Comparison of ENCODE assay signal across 8 cellular contexts in genomic region chr2:84969511-84970265, GRCh38. TPM values are rescaled to one million over a fixed set of nuclear protein-coding genes. Genes with fewer than 3 reads are reported as not detected.
DNase-seq lines count a peak whose midpoint lies in the region; ATAC-seq, FAIRE-seq and TF ChIP-seq lines count a peak whose summit lies in the region.

No MANE protein-coding gene starts in this region.

- H3K4me1 Mint-ChIP-seq in CD8-positive, alpha-beta T cell (ENCODE audit: low read depth) = peaks cover 55% of the 10 kb centered on the region
- H3K4me1 Mint-ChIP-seq in activated CD4-positive, alpha-beta memory T cell treated with anti-CD3 and anti-CD28 coated beads for 36 hours (ENCODE audit: low read depth) = peaks cover 38% of the 10 kb centered on the region

- no peaks in the 10 kb centered on the region for H3K9me3 ChIP-seq in CD8-positive, alpha-beta T cell (ENCODE audit: low read length)
- H3K9me3 ChIP-seq in HUES64 (ENCODE audit: insufficient read depth, low read depth, low read length) = no peaks in the 10 kb centered on the region
- no peaks in the 10 kb centered on the region for H3K9me3 ChIP-seq in pancreas

- DNase-seq in CD8-positive, alpha-beta T cell = peak in 4 of 7 experiments; percentile 12 to 34 (median 19)
- peak; percentile 36 for DNase-seq in activated CD4-positive, alpha-beta memory T cell treated with anti-CD3 and anti-CD28 coated beads for 36 hours
- peak; percentile 39 for DNase-seq in fibroblast of gingiva (ENCODE audit: low read depth)
- no peak for DNase-seq in pancreas
- DNase-seq in NCI-H187 (lab: John Stamatoyannopoulos, UW) = no peak
- DNase-seq in D341Med (ENCODE audit: low spot score) = no peak

- peaks cover 39% of the 10 kb centered on the region for H3K4me1 ChIP-seq in CD8-positive, alpha-beta T cell (ENCODE audit: insufficient read depth, low read length)
- H3K4me1 ChIP-seq in HUES64 (ENCODE audit: insufficient read depth, low read length) = peaks cover 15% of the 10 kb centered on the region
- peaks cover 5 to 27% (median 25%) of the 10 kb centered on the region in 3 donors for H3K4me1 ChIP-seq in pancreas

- intact Hi-C loops in CD8-positive, alpha-beta T cell (cut with DNase I, micrococcal nuclease) = loop anchor here (1.0 to 10.0 kb wide), 8 partner anchors 23 to 645 kb away; partner anchors contain the start of genes C2orf68 (in 1 of the 2), DNAH6 (in 1 of the 2) and USP39 (in 1 of the 2)
- intact Hi-C loops in activated CD4-positive, alpha-beta memory T cell treated with anti-CD3 and anti-CD28 coated beads for 36 hours (cut with micrococcal nuclease) = loop anchor here (1.0 to 5.0 kb wide), 5 partner anchors 23 to 65 kb away; partner anchors contain the start of gene TMSB10
- intact Hi-C loops in pancreas (cut with DNase I) = no loop called here

- peak overlapping the region; percentile 94 for H3K9ac ChIP-seq in HUES64 (ENCODE audit: low read depth, low read length)

- no peaks in the 10 kb centered on the region for H3K9me3 Mint-ChIP-seq in CD8-positive, alpha-beta T cell
- no peaks in the 10 kb centered on the region for H3K9me3 Mint-ChIP-seq in activated CD4-positive, alpha-beta memory T cell treated with anti-CD3 and anti-CD28 coated beads for 36 hours

- POLR2A ChIA-PET in CD8-positive, alpha-beta T cell (lab: Charles Lee) = interaction anchor here (0.6 to 4.7 kb wide), 13 partner anchors 10 to 88 kb away, joined by 3 to 28 read pairs (median 4); partner anchors contain the start of gene TMSB10
- POLR2A ChIA-PET in activated CD4-positive, alpha-beta memory T cell treated with anti-CD3 and anti-CD28 coated beads for 36 hours (lab: Charles Lee) = interaction anchor here (0.6 to 6.6 kb wide), 14 partner anchors 10 to 63 kb away, joined by 3 to 43 read pairs (median 4); no protein-coding TSS in a partner anchor

- H3K27me3 ChIP-seq in CD8-positive, alpha-beta T cell (ENCODE audit: insufficient read depth, low read length) = no peaks in the 10 kb centered on the region
- H3K27me3 ChIP-seq in HUES64 (ENCODE audit: insufficient read depth, low read length) (no peaks in the 10 kb centered on the region), pancreas (no peaks in the 10 kb centered on the region)

- H3K4me3 ChIP-seq in CD8-positive, alpha-beta T cell (ENCODE audit: low read depth, low read length) = peak overlapping the region; percentile 75
- H3K4me3 ChIP-seq in HUES64 (ENCODE audit: low read length) (peak overlapping the region; percentile 77), pancreas (peak overlapping the region; percentile 63 to 91 (median 68))

- peak overlapping the region; percentile 97 for H3K27ac Mint-ChIP-seq in CD8-positive, alpha-beta T cell
- H3K27ac Mint-ChIP-seq in activated CD4-positive, alpha-beta memory T cell treated with anti-CD3 and anti-CD28 coated beads for 36 hours = peak overlapping the region; percentile 100

- ATAC-seq in CD8-positive, alpha-beta T cell = no peak
- ATAC-seq in pancreas (peak in 1 of 4 donors; percentile 8), GM19324 (IDR thresholded peaks at IDR 0.05; ENCODE audit: low FRiP score, unreplicated experiment) (no peak)

- no peak for FAIRE-seq in pancreas (lab: Jason Lieb, UNC)

- peaks cover 30% of the 10 kb centered on the region for H3K36me3 Mint-ChIP-seq in CD8-positive, alpha-beta T cell
- H3K36me3 Mint-ChIP-seq in activated CD4-positive, alpha-beta memory T cell treated with anti-CD3 and anti-CD28 coated beads for 36 hours = peaks cover 38% of the 10 kb centered on the region

- WGBS in HUES64 = under 1% methylated on average over 10 of the region's 11 CpGs
- WGBS in pancreas, 2 donors = 1% methylated on average over 11 of the region's 11 CpGs

- CTCF ChIA-PET in CD8-positive, alpha-beta T cell (lab: Charles Lee) = interaction anchor here (0.6 to 1.7 kb wide), 10 partner anchors 9 to 443 kb away, joined by 3 to 15 read pairs (median 3); no protein-coding TSS in a partner anchor
- CTCF ChIA-PET in activated CD4-positive, alpha-beta memory T cell treated with anti-CD3 and anti-CD28 coated beads for 36 hours (lab: Charles Lee) = interaction anchor here (1.0 to 6.8 kb wide), 10 partner anchors 10 to 330 kb away, joined by 3 to 53 read pairs (median 6); no protein-coding TSS in a partner anchor

- peak overlapping the region; percentile 74 for H3K27ac ChIP-seq in CD8-positive, alpha-beta T cell (ENCODE audit: low read depth, low read length)
- H3K27ac ChIP-seq in HUES64 (ENCODE audit: low read depth, low read length) (peak overlapping the region; percentile 99), pancreas (peak overlapping the region; percentile 93 to 97 (median 94))

- peaks cover 5% of the 10 kb centered on the region for H3K36me3 ChIP-seq in CD8-positive, alpha-beta T cell (ENCODE audit: insufficient read depth, low read length)
- H3K36me3 ChIP-seq in HUES64 (ENCODE audit: insufficient read depth, low read length) (peaks cover 30% of the 10 kb centered on the region), pancreas (no peaks in the 10 kb centered on the region)

- peak overlapping the region; percentile 92 for H3K4me3 Mint-ChIP-seq in CD8-positive, alpha-beta T cell
- peak overlapping the region; percentile 100 for H3K4me3 Mint-ChIP-seq in activated CD4-positive, alpha-beta memory T cell treated with anti-CD3 and anti-CD28 coated beads for 36 hours

- no peak for TF ChIP-seq CTCF in CD8-positive, alpha-beta T cell (IDR thresholded peaks at IDR 0.05)
- TF ChIP-seq CTCF in pancreas (IDR thresholded peaks at IDR 0.05) = no peak

- H3K27me3 Mint-ChIP-seq in CD8-positive, alpha-beta T cell (ENCODE audit: low read depth) = no peaks in the 10 kb centered on the region
- H3K27me3 Mint-ChIP-seq in activated CD4-positive, alpha-beta memory T cell treated with anti-CD3 and anti-CD28 coated beads for 36 hours = no peaks in the 10 kb centered on the region

RNA-seq across cellular contexts. Expression of gene KCMF1, which starts 1.3 kb away (rescaled TPM):
- 10 to 100 TPM; 85.3 to 89.5 TPM for total RNA-seq in CD8-positive, alpha-beta T cell
- 84.6 TPM for polyA plus RNA-seq in HUES64 (2013, experiment 1 of 2)
- polyA plus RNA-seq in HUES64 (2013, experiment 2 of 2) = 84.9 TPM
- total RNA-seq in activated CD4-positive, alpha-beta memory T cell treated with anti-CD3 and anti-CD28 coated beads for 36 hours = 10 to 100 TPM; 90.5 to 94.1 TPM
- total RNA-seq in pancreas = 100 to 1,000 TPM in 1 of 6 donors, 10 to 100 TPM in 5; 58.1 to 102 (median 82.3) TPM
- polyA plus RNA-seq in pancreas = 10 to 100 TPM in 1 of 2 donors, 1 to 10 TPM in 1; 9.9 to 31.1 TPM

Comparison
In these comparisons a context has a peak if more than half of its experiments do, and no peak if none do; other contexts are left out.
1. DNase-seq: peak in CD8-positive, alpha-beta T cell (4 of 7), activated CD4-positive, alpha-beta memory T cell treated with anti-CD3 and anti-CD28 coated beads for 36 hours (single experiment) and fibroblast of gingiva (single experiment); none in pancreas (0 of 6), NCI-H187 (0 of 2) and D341Med (single experiment).
2. intact Hi-C loops: an anchor here in CD8-positive, alpha-beta T cell (1.0 to 10.0 kb wide) and activated CD4-positive, alpha-beta memory T cell treated with anti-CD3 and anti-CD28 coated beads for 36 hours (1.0 to 5.0 kb wide); none called in pancreas.
3. Peak in every context shown above with its lines, with median percentiles within 50 percentile points of each other: H3K27ac ChIP-seq and H3K4me3 ChIP-seq.